In the genomic region with DNA sequence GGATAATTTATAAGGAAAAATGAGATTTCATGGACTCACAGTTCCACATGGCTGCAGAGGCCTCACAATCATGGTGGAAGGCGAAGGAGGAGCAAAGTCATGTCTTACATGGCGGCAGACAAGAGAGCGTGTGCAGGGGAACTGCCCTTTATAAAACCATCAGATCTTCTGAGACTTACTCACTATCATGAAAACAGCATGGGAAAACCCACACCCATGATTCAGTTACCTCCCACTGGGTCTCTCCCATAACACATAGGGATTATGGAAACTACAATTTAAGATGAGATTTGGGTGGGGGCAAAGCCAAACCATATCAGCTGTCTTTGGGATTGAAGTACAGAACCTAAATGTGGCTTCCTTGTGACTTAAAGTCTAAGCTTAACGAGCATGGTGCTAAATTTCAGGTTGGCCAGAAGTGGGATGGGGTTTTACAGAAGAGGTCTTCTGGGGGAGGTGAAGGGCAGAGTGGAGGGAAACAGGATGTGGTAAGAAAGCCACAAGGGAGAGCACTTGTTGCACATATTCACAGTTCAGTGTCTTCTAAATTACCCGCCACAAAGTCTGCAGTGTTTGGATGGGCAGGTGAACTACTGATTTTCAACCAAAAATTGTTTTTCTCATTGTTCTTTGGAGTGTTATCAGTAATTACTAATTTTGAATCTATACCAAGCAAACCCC, we compare ENCODE assay signal across 1 cellular context. TPM values are rescaled to one million over a fixed set of nuclear protein-coding genes. Genes with fewer than 3 reads are reported as not detected.
"Had no signal": no experiment of that assay in that cellular context is flagged by ENCODE, and none has a peak within 500 bp of the region (broad histone marks: within the 10 kb centered on the region; RNA-seq: fewer than 3 reads in every experiment).

No MANE protein-coding gene starts in this region.

RNA-seq across cellular contexts. Expression of a gene that starts 49.7 kb away (rescaled TPM):
- total RNA-seq: ascending aorta had no signal
